8 cellular contexts compared by ENCODE assay signal in the genomic region with DNA sequence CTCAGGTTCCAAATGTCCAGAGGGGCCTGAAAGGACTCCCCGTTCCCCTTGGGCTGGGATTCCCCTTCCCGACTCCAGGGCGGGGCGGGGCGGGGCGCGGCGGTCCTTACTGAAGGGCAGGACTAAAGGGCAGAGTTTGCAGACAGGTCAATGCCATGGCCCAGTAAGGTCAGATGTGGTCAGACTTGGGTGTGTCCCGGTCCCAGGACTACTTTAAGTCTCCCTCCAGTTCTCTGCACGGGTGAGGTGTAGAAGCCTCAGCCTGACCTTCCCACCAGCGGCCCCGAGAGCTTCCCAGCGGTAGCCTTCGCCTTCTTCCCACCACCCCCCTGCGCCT. TPM values are rescaled to one million over a fixed set of nuclear protein-coding genes. Genes with fewer than 3 reads are reported as not detected.
DNase-seq lines count a peak whose midpoint lies in the region; ATAC-seq and TF ChIP-seq lines count a peak whose summit lies in the region.

No MANE protein-coding gene starts in this region.

- no peaks in the 10 kb centered on the region for H3K9me3 ChIP-seq in PC-9 (ENCODE audit: insufficient read depth, low read depth)

- peaks cover 18% of the 10 kb centered on the region for H3K4me1 ChIP-seq in PC-9 (replicated peaks; ENCODE audit: insufficient read depth)

- CTCF ChIA-PET in PC-9 (lab: Charles Lee), result interaction anchor here (0.7 to 1.6 kb wide), 2 partner anchors 23 to 116 kb away, joined by 12 to 32 read pairs; a partner anchor contains a TSS

- peak overlapping the region; percentile 88 for H3K4me2 ChIP-seq in PC-9

- TF ChIP-seq CTCF in GM12875 (IDR thresholded peaks at IDR 0.05; ENCODE audit: borderline replicate concordance, insufficient read depth, low read depth, low read length) (no peak), PC-9 (conservative IDR thresholded peaks at IDR 0.05) (no peak)

- no peaks in the 10 kb centered on the region for H3K27me3 Mint-ChIP-seq in activated naive CD8-positive, alpha-beta T cell

- peaks cover 35% of the 10 kb centered on the region for H3K4me1 Mint-ChIP-seq in activated naive CD8-positive, alpha-beta T cell (ENCODE audit: low read depth)

- ATAC-seq in left ventricle myocardium superior (peak; percentile 39), HG03159 (IDR thresholded peaks at IDR 0.05; ENCODE audit: unreplicated experiment) (no peak)

- intact Hi-C loops in PC-9 (cut with micrococcal nuclease; ENCODE audit: unreplicated experiment), result no loop called here
- intact Hi-C loops in left ventricle myocardium superior (cut with micrococcal nuclease), result no loop called here

- H2AFZ ChIP-seq in PC-9, result 0 out of 2 replicates have a peak overlapping the region, but pooled peaks have one; percentile 73

- no TSS peak for BruUV-seq in PC-9 (replicated peaks; lab: Mats Ljungman, UMichigan)

- POLR2A ChIA-PET in PC-9 (lab: Charles Lee; ENCODE audit: unreplicated experiment), result interaction anchor here (0.7 kb wide), 1 partner anchor 1843 kb away, joined by 8 read pairs; no protein-coding TSS in a partner anchor

- no peaks in the 10 kb centered on the region for H3K79me2 ChIP-seq in PC-9 (ENCODE audit: low read depth)

- peak overlapping the region; percentile 68 for H3K4me3 ChIP-seq in GM12875 (ENCODE audit: low read depth, low read length)
- H3K4me3 ChIP-seq in PC-9, result peak overlapping the region; percentile 82

- H3K36me3 ChIP-seq in PC-9 (ENCODE audit: low read depth), result no peaks in the 10 kb centered on the region

- peak in 1 of 2 experiments; percentile 66 for DNase-seq in PC-9
- peak; percentile 81 for DNase-seq in left ventricle myocardium superior
- peak; percentile 43 for DNase-seq in renal cortical epithelial cell (ENCODE audit: low read depth)
- DNase-seq in GDM1 (lab: John Stamatoyannopoulos, UW), result no peak
- DNase-seq in NCI-H128 (lab: John Stamatoyannopoulos, UW; ENCODE audit: unreplicated experiment), result no peak

- H3K27ac ChIP-seq in PC-9, result no peak overlapping the region

- H4K20me1 ChIP-seq in PC-9 (ENCODE audit: insufficient read depth), result no peaks in the 10 kb centered on the region

- H3F3A ChIP-seq in PC-9 (ENCODE audit: insufficient read depth, low read depth), result peaks cover 14% of the 10 kb centered on the region; the same call in 1 of the 2 replicates

- H3K9me2 ChIP-seq in PC-9 (ENCODE audit: insufficient read depth), result no peaks in the 10 kb centered on the region

- H3K9me3 Mint-ChIP-seq in activated naive CD8-positive, alpha-beta T cell (ENCODE audit: low read depth), result no peaks in the 10 kb centered on the region

- no peaks in the 10 kb centered on the region for H3K27me3 ChIP-seq in PC-9 (ENCODE audit: insufficient read depth, low read depth)

- H3K36me3 Mint-ChIP-seq in activated naive CD8-positive, alpha-beta T cell, result no peaks in the 10 kb centered on the region

- H3K27ac Mint-ChIP-seq in activated naive CD8-positive, alpha-beta T cell, result peak overlapping the region; percentile 86

- peak overlapping the region; percentile 91 for H3K4me3 Mint-ChIP-seq in activated naive CD8-positive, alpha-beta T cell

RNA-seq across cellular contexts. Expression of a gene that starts 0.5 kb away (rescaled TPM):
- total RNA-seq in PC-9 (2021) (41.3 and 41.8 TPM in 2 replicates), left ventricle myocardium superior (28.1 TPM), renal cortical epithelial cell (2.8 and 15.9 TPM in 2 replicates)

RNA-seq across cellular contexts. Expression of a gene that starts 20.3 kb away (rescaled TPM):
- total RNA-seq in PC-9 (2021) (3.1 and 3.4 TPM in 2 replicates), left ventricle myocardium superior (32.6 TPM), renal cortical epithelial cell (0.65 TPM in 1 of 2 replicates, not detected in the other)

RNA-seq across cellular contexts. Expression of a gene that starts 22.8 kb away (rescaled TPM):
- 159 and 176 TPM in 2 replicates for total RNA-seq in PC-9 (2021)
- total RNA-seq in left ventricle myocardium superior, result 93.2 TPM
- 27.2 and 80.1 TPM in 2 replicates for total RNA-seq in renal cortical epithelial cell

RNA-seq across cellular contexts. Expression of a gene that starts 23.3 kb away (rescaled TPM):
- total RNA-seq in PC-9 (2021), result 14.3 and 22.0 TPM in 2 replicates
- 25.6 TPM for total RNA-seq in left ventricle myocardium superior
- total RNA-seq in renal cortical epithelial cell, result 16.0 and 26.5 TPM in 2 replicates

RNA-seq across cellular contexts. Expression of a gene that starts 54.1 kb away (rescaled TPM):
- total RNA-seq in PC-9 (2021) (197 and 219 TPM in 2 replicates), left ventricle myocardium superior (13.1 TPM), renal cortical epithelial cell (57.1 and 192 TPM in 2 replicates)

Comparison
In these comparisons a context has a peak if more than half of its experiments do, and no peak if none do; other contexts are left out.
1. DNase-seq: peak in left ventricle myocardium superior (single experiment) and renal cortical epithelial cell (single experiment); none in GDM1 (single experiment) and NCI-H128 (single experiment).